9 cellular contexts compared by ENCODE assay signal in genomic region chr14:104690861-104691455, GRCh38. TPM values are rescaled to one million over a fixed set of nuclear protein-coding genes. Genes with fewer than 3 reads are reported as not detected.
DNase-seq lines count a peak whose midpoint lies in the region; ATAC-seq and TF ChIP-seq lines count a peak whose summit lies in the region.
"Had no signal": no experiment of that assay in that cellular context is flagged by ENCODE, and none has a peak within 500 bp of the region (broad histone marks: within the 10 kb centered on the region; RNA-seq: fewer than 3 reads in every experiment).

No MANE protein-coding gene starts in this region.

- H3K27ac ChIP-seq in RWPE1: peak overlapping the region; percentile 100
- no peak overlapping the region for H3K27ac ChIP-seq in rectal smooth muscle tissue (ENCODE audit: low read depth, low read length)

- peak overlapping the region; percentile 71 for H3K9ac ChIP-seq in rectal smooth muscle tissue (ENCODE audit: low read length)

- peaks cover 28% of the 10 kb centered on the region for H3K4me1 ChIP-seq in rectal smooth muscle tissue (ENCODE audit: control insufficient read depth, insufficient read depth, low read length)

- no peaks in the 10 kb centered on the region for H3K27me3 ChIP-seq in rectal smooth muscle tissue (ENCODE audit: control insufficient read depth, insufficient read depth, low read length)

- POLR2A ChIA-PET in RWPE1 (lab: Yijun Ruan, JAX; ENCODE audit: low non-redundant PET): interaction anchor here (1.0 kb wide), 1 partner anchor 10 kb away, joined by 4 read pairs; no protein-coding TSS in a partner anchor

- peaks cover 10% of the 10 kb centered on the region for H3K36me3 ChIP-seq in rectal smooth muscle tissue (ENCODE audit: control insufficient read depth, insufficient read depth, low read length)

- H3K4me3 ChIP-seq in GM08714 (ENCODE audit: low read length) (peak overlapping the region; percentile 74; the same call in 1 of the 2 replicates), epithelial cell of proximal tubule (ENCODE audit: low read depth, low read length) (peak overlapping the region; percentile 76), rectal smooth muscle tissue (ENCODE audit: low read length) (peak overlapping the region; percentile 84)

- DNase-seq in RWPE1 (ENCODE audit: low spot score): no peak
- DNase-seq in epithelial cell of proximal tubule (ENCODE audit: low read depth): no peak
- no peak for DNase-seq in NCI-H510A treated with DMSO at 0.1 percent for 48 hours (lab: John Stamatoyannopoulos, UW)
- DNase-seq in GM20000 (ENCODE audit: low spot score): no peak
- no peak for DNase-seq in NCI-H2107 treated with DMSO at 0.1 percent for 48 hours (lab: John Stamatoyannopoulos, UW; ENCODE audit: unreplicated experiment)
- DNase-seq: NCI-H526 treated with DMSO at 0.1 percent for 48 hours had no signal

- CTCF ChIA-PET in RWPE1 (lab: Yijun Ruan, JAX): interaction anchor here (0.6 to 1.2 kb wide), 3 partner anchors 25 to 51 kb away, joined by 3 to 4 read pairs (median 3); no protein-coding TSS in a partner anchor

- TF ChIP-seq CTCF in RWPE1 (conservative IDR thresholded peaks at IDR 0.05; ENCODE audit: low read depth) (no peak), epithelial cell of proximal tubule (conservative IDR thresholded peaks at IDR 0.05; ENCODE audit: low read depth, low read length) (no peak), GM20000 (IDR thresholded peaks at IDR 0.05; ENCODE audit: extremely low read depth, missing control alignments) (no peak)

- ATAC-seq in HG03565 (IDR thresholded peaks at IDR 0.05; ENCODE audit: unreplicated experiment): no peak

RNA-seq across cellular contexts. Expression of gene INF2, which starts 1.5 kb away (rescaled TPM):
- total RNA-seq in epithelial cell of proximal tubule: 100 and 130 TPM in 2 replicates

RNA-seq across cellular contexts. Expression of gene ADSS1, which starts 33.1 kb away (rescaled TPM):
- total RNA-seq in epithelial cell of proximal tubule: 1.7 and 2.3 TPM in 2 replicates
